In genomic region chrX:53421772-53422090, GRCh38 we compare ENCODE assay signal across 8 cellular contexts. TPM values are rescaled to one million over a fixed set of nuclear protein-coding genes. Genes with fewer than 3 reads are reported as not detected.
DNase-seq lines count a peak whose midpoint lies in the region; ATAC-seq and TF ChIP-seq lines count a peak whose summit lies in the region.

No MANE protein-coding gene starts in this region.

- H3K4me3 Mint-ChIP-seq in activated naive CD8-positive, alpha-beta T cell treated with anti-CD3 and anti-CD28 coated beads, Interleukin-2, amount 50 U/mL, for 24 hours: peak overlapping the region; percentile 92

- H3K27me3 ChIP-seq in BE2C: no peaks in the 10 kb centered on the region
- H3K27me3 ChIP-seq in kidney epithelial cell (ENCODE audit: control insufficient read depth, insufficient read depth, low read length): no peaks in the 10 kb centered on the region
- H3K27me3 ChIP-seq in suprapubic skin: no peaks in the 10 kb centered on the region

- H3K27ac Mint-ChIP-seq in activated naive CD8-positive, alpha-beta T cell treated with anti-CD3 and anti-CD28 coated beads, Interleukin-2, amount 50 U/mL, for 24 hours: peak overlapping the region; percentile 94

- ATAC-seq in GM19324 (IDR thresholded peaks at IDR 0.05; ENCODE audit: low FRiP score, unreplicated experiment) (peak; percentile 8), HG03521 (IDR thresholded peaks at IDR 0.05; ENCODE audit: unreplicated experiment) (peak; percentile 5)
- no peak for ATAC-seq in activated naive CD8-positive, alpha-beta T cell treated with anti-CD3 and anti-CD28 coated beads, Interleukin-2, amount 50 U/mL, for 24 hours

- H3K27ac ChIP-seq in suprapubic skin: peak overlapping the region; percentile 89

- no peak for TF ChIP-seq EP300 in suprapubic skin (IDR thresholded peaks at IDR 0.05)

- H3K36me3 ChIP-seq in BE2C (0 out of 2 replicates have a peak, but pooled peaks cover 3% of the 10 kb centered on the region), kidney epithelial cell (ENCODE audit: control insufficient read depth, insufficient read depth, low read length) (no peaks in the 10 kb centered on the region), suprapubic skin (no peaks in the 10 kb centered on the region)

- TF ChIP-seq CTCF in BE2C (IDR thresholded peaks at IDR 0.05; ENCODE audit: low read depth, low read length) (no peak), kidney epithelial cell (IDR thresholded peaks at IDR 0.05; ENCODE audit: insufficient read depth, low read length, poor library complexity, severe bottlenecking) (no peak), suprapubic skin (IDR thresholded peaks at IDR 0.05) (no peak)

- no peak for TF ChIP-seq POLR2A in suprapubic skin (IDR thresholded peaks at IDR 0.05)

- H3K9me3 Mint-ChIP-seq in activated naive CD8-positive, alpha-beta T cell treated with anti-CD3 and anti-CD28 coated beads, Interleukin-2, amount 50 U/mL, for 24 hours: no peaks in the 10 kb centered on the region

- peaks cover 22% of the 10 kb centered on the region for H3K36me3 Mint-ChIP-seq in activated naive CD8-positive, alpha-beta T cell treated with anti-CD3 and anti-CD28 coated beads, Interleukin-2, amount 50 U/mL, for 24 hours (ENCODE audit: low read depth)

- H3K4me1 Mint-ChIP-seq in activated naive CD8-positive, alpha-beta T cell treated with anti-CD3 and anti-CD28 coated beads, Interleukin-2, amount 50 U/mL, for 24 hours: peaks cover 26% of the 10 kb centered on the region

- H3K4me3 ChIP-seq in BE2C (ENCODE audit: low read depth, low read length): peak overlapping the region; percentile 85
- H3K4me3 ChIP-seq in kidney epithelial cell (ENCODE audit: low read depth, low read length): peak overlapping the region; percentile 96
- peak overlapping the region; percentile 59 for H3K4me3 ChIP-seq in suprapubic skin

- WGBS in suprapubic skin: 10% methylated on average over 15 of the region's 15 CpGs

- no peaks in the 10 kb centered on the region for H3K27me3 Mint-ChIP-seq in activated naive CD8-positive, alpha-beta T cell treated with anti-CD3 and anti-CD28 coated beads, Interleukin-2, amount 50 U/mL, for 24 hours

- DNase-seq in BE2C (no peak), kidney epithelial cell (ENCODE audit: low read depth) (no peak), suprapubic skin (ENCODE audit: low spot score in 2 of 2) (no peak)
- no peak for DNase-seq in activated naive CD8-positive, alpha-beta T cell treated with anti-CD3 and anti-CD28 coated beads, Interleukin-2, amount 50 U/mL, for 24 hours
- DNase-seq in stimulated activated CD4-positive, alpha-beta T cell treated with anti-CD3 and anti-CD28 coated beads, Interleukin-1b, Interleukin-23, amount 100 ng/mL, for 48 hours: no peak
- DNase-seq in effector CD4-positive, alpha-beta T cell: no peak

- H3K4me1 ChIP-seq in BE2C (no peaks in the 10 kb centered on the region), suprapubic skin (peaks cover 16% of the 10 kb centered on the region)

- H3K9me3 ChIP-seq in BE2C (no peaks in the 10 kb centered on the region), suprapubic skin (no peaks in the 10 kb centered on the region)

RNA-seq across cellular contexts. Expression of gene SMC1A, which starts 0.7 kb away (rescaled TPM):
- polyA plus RNA-seq in BE2C (2012; ENCODE audit: insufficient read depth, insufficient read length, low read depth): 48.1 TPM
- total RNA-seq in kidney epithelial cell (18.8 and 30.4 TPM in 2 replicates), suprapubic skin (10 to 100 TPM; 28.9 to 33.9 (median 32.2) TPM)

RNA-seq across cellular contexts. Expression of gene RIBC1, which starts 0.9 kb away (rescaled TPM):
- polyA plus RNA-seq in BE2C (2012; ENCODE audit: insufficient read depth, insufficient read length, low read depth): not detected
- total RNA-seq in kidney epithelial cell (0.38 and 0.41 TPM in 2 replicates), suprapubic skin (under 1 TPM in 3 of 4 donors, not detected in 1; 0.34 to 0.56 (median 0.38) TPM)

RNA-seq across cellular contexts. Expression of gene HSD17B10, which starts 12.4 kb away (rescaled TPM):
- polyA plus RNA-seq in BE2C (2012; ENCODE audit: insufficient read depth, insufficient read length, low read depth): 456 TPM
- total RNA-seq in kidney epithelial cell: 85.8 and 97.4 TPM in 2 replicates
- total RNA-seq in suprapubic skin: 100 to 1,000 TPM in 1 of 4 donors, 10 to 100 TPM in 3; 46.6 to 106 (median 93.6) TPM
